In the genomic region with DNA sequence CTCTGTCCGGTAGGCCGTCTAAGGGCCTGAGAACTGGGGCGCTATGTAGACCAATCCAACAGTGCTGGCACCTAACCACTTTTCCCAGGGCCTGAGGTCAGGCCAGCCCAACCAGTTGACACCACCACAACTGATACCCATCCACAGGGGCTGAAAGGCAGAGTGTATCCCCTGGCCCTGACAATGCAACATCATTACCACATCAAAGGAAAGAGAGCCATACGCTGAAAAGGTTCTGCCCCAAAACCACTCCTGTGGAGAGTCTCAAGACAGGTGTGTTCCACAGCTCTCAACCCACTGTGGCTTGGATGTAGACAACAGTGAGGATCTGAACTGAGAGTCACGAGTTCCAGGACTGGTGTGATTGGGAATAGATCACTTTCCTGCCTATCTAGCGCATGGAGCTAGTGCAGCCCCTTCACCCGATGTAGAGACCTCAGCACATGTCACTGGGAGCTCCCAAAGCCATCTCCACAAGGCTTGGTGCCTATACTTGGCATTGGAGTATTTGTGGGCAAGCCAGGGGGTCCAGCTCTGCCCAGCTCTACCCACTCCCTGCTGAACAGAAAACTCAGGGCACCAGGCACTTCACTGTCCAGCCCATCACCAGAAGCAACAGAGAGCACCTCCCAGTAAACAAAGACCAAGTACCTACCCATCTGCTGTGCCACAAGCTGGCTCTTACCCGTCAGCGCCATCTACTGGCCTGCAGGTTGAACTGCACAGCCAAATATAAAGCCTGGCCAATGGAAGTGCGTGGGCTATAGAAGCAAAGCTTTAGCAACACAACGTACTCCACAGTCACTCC, we compare ENCODE assay signal across 8 cellular contexts.
DNase-seq lines count a peak whose midpoint lies in the region; ATAC-seq lines count a peak whose summit lies in the region.

No MANE protein-coding gene starts in this region.

- H3K4me3 Mint-ChIP-seq in immature natural killer cell, result peak overlapping the region in 4 of 5 donors; percentile 45 to 62 (median 56)

- ATAC-seq in HG02885 (IDR thresholded peaks at IDR 0.05; ENCODE audit: poor library complexity, unreplicated experiment), result no peak
- ATAC-seq in HG02571 (IDR thresholded peaks at IDR 0.05; ENCODE audit: unreplicated experiment), result no peak

- peaks cover 0 to 3% (median 2%) of the 10 kb centered on the region in 3 donors for H3K27me3 Mint-ChIP-seq in immature natural killer cell (ENCODE audit: low read depth in 3 of 3)

- DNase-seq in CMK (ENCODE audit: low read depth) (peak; percentile 57), HK-2 (ENCODE audit: unreplicated experiment) (peak; percentile 68), OCI-M2 (lab: John Stamatoyannopoulos, UW; ENCODE audit: unreplicated experiment) (peak; percentile 93), immature natural killer cell (peak; percentile 70 to 79 (median 78))
- peak; percentile 36 for DNase-seq in activated naive CD4-positive, alpha-beta T cell treated with anti-CD3 and anti-CD28 coated beads, Interleukin-2, amount 50 U/mL, for 16 hours
- DNase-seq in stimulated activated CD4-positive, alpha-beta T cell treated with anti-CD3 and anti-CD28 coated beads, Interleukin-2, amount 100 ng/mL, for 4 hours (ENCODE audit: low read depth), result peak; percentile 17

- H3K27ac Mint-ChIP-seq in immature natural killer cell, result peak overlapping the region; percentile 12 to 88 (median 76)

- H3K4me1 Mint-ChIP-seq in immature natural killer cell, result peaks cover 32 to 46% of the 10 kb centered on the region in 2 donors

- no peaks in the 10 kb centered on the region for H3K36me3 Mint-ChIP-seq in immature natural killer cell

- no peaks in the 10 kb centered on the region for H3K9me3 Mint-ChIP-seq in immature natural killer cell

Comparison
In these comparisons a context has a peak if more than half of its experiments do, and no peak if none do; other contexts are left out.
1. DNase-seq: peak in every context shown above with its lines; median percentile 93 in OCI-M2; 78 in immature natural killer cell; 68 in HK-2; 57 in CMK; 36 in activated naive CD4-positive, alpha-beta T cell treated with anti-CD3 and anti-CD28 coated beads, Interleukin-2, amount 50 U/mL, for 16 hours; 17 in stimulated activated CD4-positive, alpha-beta T cell treated with anti-CD3 and anti-CD28 coated beads, Interleukin-2, amount 100 ng/mL, for 4 hours.